In genomic region chr5:135245521-135246499, GRCh38 we compare ENCODE assay signal across 12 cellular contexts.
DNase-seq lines count a peak whose midpoint lies in the region; ATAC-seq and TF ChIP-seq lines count a peak whose summit lies in the region.
"Had no signal": no experiment of that assay in that cellular context is flagged by ENCODE, and none has a peak within 500 bp of the region (broad histone marks: within the 10 kb centered on the region; RNA-seq: fewer than 3 reads in every experiment).

No MANE protein-coding gene starts in this region.

- H3K36me3 Mint-ChIP-seq in progenitor cell of endocrine pancreas (ENCODE audit: insufficient read depth), result no peaks in the 10 kb centered on the region
- H3K36me3 Mint-ChIP-seq: WTC11 had no signal

- peaks cover 23% of the 10 kb centered on the region for H3K4me1 ChIP-seq in Panc1 (ENCODE audit: control insufficient read depth, insufficient read depth, low read length)
- H3K4me1 ChIP-seq: HAP-1 had no signal

- H3K36me3 ChIP-seq in Panc1 (ENCODE audit: control insufficient read depth, insufficient read depth, low read length), result no peaks in the 10 kb centered on the region
- H3K36me3 ChIP-seq: HAP-1, lower lobe of right lung had no signal

- H3K4me3 Mint-ChIP-seq in progenitor cell of endocrine pancreas (ENCODE audit: low read depth), result no peak overlapping the region
- H3K4me3 Mint-ChIP-seq: WTC11 had no signal

- TF ChIP-seq CTCF in Panc1 (IDR thresholded peaks at IDR 0.05), result no peak
- TF ChIP-seq CTCF in epithelial cell of esophagus (IDR thresholded peaks at IDR 0.05; ENCODE audit: insufficient read depth, low read depth, low read length, missing control alignments), result peak; percentile 12
- TF ChIP-seq CTCF in progenitor cell of endocrine pancreas (IDR thresholded peaks at IDR 0.05; ENCODE audit: unreplicated experiment), result no peak

- H3K27me3 ChIP-seq in Panc1 (ENCODE audit: control insufficient read depth, insufficient read depth, low read length), result no peaks in the 10 kb centered on the region

- H3K27ac Mint-ChIP-seq in progenitor cell of endocrine pancreas, result no peak overlapping the region
- H3K27ac Mint-ChIP-seq: WTC11 had no signal

- no peaks in the 10 kb centered on the region for H3K9me3 Mint-ChIP-seq in progenitor cell of endocrine pancreas (ENCODE audit: low read depth)

- POLR2A ChIA-PET in Panc1 (lab: Charles Lee), result no interaction called here

- no peak; the same call in 1 of the 2 replicates for ATAC-seq in Panc1
- no peak for ATAC-seq in HG02852 (IDR thresholded peaks at IDR 0.05; ENCODE audit: unreplicated experiment)
- ATAC-seq in GM18858 (IDR thresholded peaks at IDR 0.05; ENCODE audit: unreplicated experiment), result no peak
- ATAC-seq: WTC11 had no signal

- BruUV-seq in Panc1 (replicated peaks; lab: Mats Ljungman, UMichigan), result no TSS peak

- CTCF ChIA-PET in Panc1 (lab: Charles Lee), result no interaction called here

- H3K27me3 Mint-ChIP-seq in progenitor cell of endocrine pancreas, result peaks cover 23% of the 10 kb centered on the region

- H3K4me3 ChIP-seq in Panc1 (ENCODE audit: low read depth in 2 of 2, low read length in 2 of 2) (no peak overlapping the region), epithelial cell of esophagus (ENCODE audit: low read length) (no peak overlapping the region)
- H3K4me3 ChIP-seq: HAP-1, lower lobe of right lung had no signal

- H3K9me3 ChIP-seq in Panc1 (ENCODE audit: control insufficient read depth, insufficient read depth, low read depth, low read length), result no peaks in the 10 kb centered on the region
- H3K9me3 ChIP-seq: HAP-1, lower lobe of right lung had no signal

- H3K4me1 Mint-ChIP-seq in progenitor cell of endocrine pancreas (ENCODE audit: low read depth), result peaks cover 6% of the 10 kb centered on the region

- in situ Hi-C loops in Panc1 (cut with HindIII; ENCODE audit: low pct_unique_long_range_greater_than_20kb, low sequenced_read_pairs), result no loop called here

- intact Hi-C loops in Panc1 (cut with micrococcal nuclease; ENCODE audit: unreplicated experiment), result no loop called here

- peak overlapping the region; percentile 59 for H3K27ac ChIP-seq in Panc1 (ENCODE audit: low read length)
- H3K27ac ChIP-seq: lower lobe of right lung had no signal

- DNase-seq in EL, result peak; percentile 82
- DNase-seq in Panc1 (ENCODE audit: low read depth, low spot score), result no peak
- peak; percentile 86 for DNase-seq in epithelial cell of esophagus (ENCODE audit: low read depth)
- peak; percentile 26 for DNase-seq in putamen (ENCODE audit: low spot score)
- no peak for DNase-seq in progenitor cell of endocrine pancreas (ENCODE audit: low spot score, unreplicated experiment)
- no peak for DNase-seq in NCI-H1092 treated with DMSO at 0.1 percent for 48 hours (lab: John Stamatoyannopoulos, UW)
- DNase-seq: lower lobe of right lung, NCI-H2081 treated with DMSO at 0.1 percent for 48 hours had no signal

Comparison
In these comparisons a context has a peak if more than half of its experiments do, and no peak if none do; other contexts are left out.
1. DNase-seq: peak in EL (single experiment), epithelial cell of esophagus (single experiment) and putamen (single experiment); none in Panc1 (single experiment), progenitor cell of endocrine pancreas (single experiment) and NCI-H1092 treated with DMSO at 0.1 percent for 48 hours (single experiment).